28 cellular contexts compared by ENCODE assay signal in genomic region chr1:180969429-180969828, GRCh38. TPM values are rescaled to one million over a fixed set of nuclear protein-coding genes. Genes with fewer than 3 reads are reported as not detected.
A peak's percentile ranks its signal among the peaks of the same experiment; 100 is the strongest.
DNase-seq lines count a peak whose midpoint lies in the region; ATAC-seq, FAIRE-seq and TF ChIP-seq lines count a peak whose summit lies in the region.
"Had no signal": no experiment of that assay in that cellular context is flagged by ENCODE, and none has a peak within 500 bp of the region (broad histone marks: within the 10 kb centered on the region; RNA-seq: fewer than 3 reads in every experiment).

No MANE protein-coding gene starts in this region.

- no peak for TF ChIP-seq CTCF in hepatocyte (IDR thresholded peaks at IDR 0.05; ENCODE audit: poor library complexity)

- H3K4me2 ChIP-seq in hepatocyte = no peak overlapping the region

- H3K4me1 Mint-ChIP-seq in memory B cell = peaks cover 16% of the 10 kb centered on the region

- DNase-seq in DMS79 treated with DMSO at 0.1 percent for 48 hours (lab: John Stamatoyannopoulos, UW) (peak; percentile 16), DMS79 (lab: John Stamatoyannopoulos, UW) (no peak), GM12891 (ENCODE audit: insufficient read length, low spot score) (no peak), RPMI8226 (peak; percentile 32), memory B cell (ENCODE audit: low spot score in 2 of 2) (no peak), dermis blood vessel endothelial cell (no peak), ureter (ENCODE audit: low spot score) (no peak), hepatocyte (ENCODE audit: low spot score) (no peak)
- DNase-seq: activated CD8-positive, alpha-beta T cell treated with anti-CD3 and anti-CD28 coated beads for 36 hours; activated naive CD8-positive, alpha-beta T cell treated with anti-CD3 and anti-CD28 coated beads for 36 hours; CD4-positive, alpha-beta memory T cell; dorsolateral prefrontal cortex; Kasumi-1; left ventricle myocardium inferior; NCI-H1105; NCI-H2081; stomach; T-helper 1 cell had no signal

- no peak overlapping the region for H2AFZ ChIP-seq in hepatocyte

- no peak overlapping the region for H3K4me3 Mint-ChIP-seq in memory B cell
- H3K4me3 Mint-ChIP-seq: activated CD8-positive, alpha-beta T cell treated with anti-CD3 and anti-CD28 coated beads for 36 hours; activated naive CD8-positive, alpha-beta T cell treated with anti-CD3 and anti-CD28 coated beads for 36 hours; CD4-positive, alpha-beta memory T cell had no signal

- no peak overlapping the region for H3K27ac ChIP-seq in hepatocyte
- H3K27ac ChIP-seq: 22Rv1, dorsolateral prefrontal cortex, left ventricle myocardium inferior, prostate gland, SJSA1, stomach, thyroid gland had no signal

- H3K27ac Mint-ChIP-seq in memory B cell = peak overlapping the region; percentile 54
- H3K27ac Mint-ChIP-seq: activated CD8-positive, alpha-beta T cell treated with anti-CD3 and anti-CD28 coated beads for 36 hours; activated naive CD8-positive, alpha-beta T cell treated with anti-CD3 and anti-CD28 coated beads for 36 hours; CD4-positive, alpha-beta memory T cell had no signal

- H3K27me3 ChIP-seq in hepatocyte = no peaks in the 10 kb centered on the region
- H3K27me3 ChIP-seq: dorsolateral prefrontal cortex, SJSA1, stomach, thyroid gland had no signal

- no peaks in the 10 kb centered on the region for H3K9me3 ChIP-seq in hepatocyte (ENCODE audit: low read depth)
- H3K9me3 ChIP-seq: left ventricle myocardium inferior, prostate gland, SJSA1, stomach, thyroid gland had no signal

- H3K9me3 Mint-ChIP-seq in memory B cell = no peaks in the 10 kb centered on the region
- H3K9me3 Mint-ChIP-seq: activated CD8-positive, alpha-beta T cell treated with anti-CD3 and anti-CD28 coated beads for 36 hours; activated naive CD8-positive, alpha-beta T cell treated with anti-CD3 and anti-CD28 coated beads for 36 hours; CD4-positive, alpha-beta memory T cell had no signal

- H3K36me3 ChIP-seq in hepatocyte (replicated peaks; ENCODE audit: insufficient read depth, low read depth) = no peaks in the 10 kb centered on the region
- H3K36me3 ChIP-seq: prostate gland had no signal

- H3K9me2 ChIP-seq in hepatocyte (replicated peaks; ENCODE audit: insufficient read depth) = no peaks in the 10 kb centered on the region

- H3K27me3 Mint-ChIP-seq in memory B cell = no peaks in the 10 kb centered on the region
- H3K27me3 Mint-ChIP-seq: activated CD8-positive, alpha-beta T cell treated with anti-CD3 and anti-CD28 coated beads for 36 hours; activated naive CD8-positive, alpha-beta T cell treated with anti-CD3 and anti-CD28 coated beads for 36 hours; CD4-positive, alpha-beta memory T cell had no signal

- peaks cover 11% of the 10 kb centered on the region for H3K4me1 ChIP-seq in hepatocyte (ENCODE audit: insufficient read depth)
- H3K4me1 ChIP-seq: prostate gland had no signal

- peaks cover 19% of the 10 kb centered on the region for H3K36me3 Mint-ChIP-seq in memory B cell

- no peak overlapping the region for H3K4me3 ChIP-seq in hepatocyte
- H3K4me3 ChIP-seq: dorsolateral prefrontal cortex, left ventricle myocardium inferior, prostate gland, SJSA1, stomach, thyroid gland had no signal

- WGBS in hepatocyte (ENCODE audit: low lambda C conversion rate, missing lambda C conversion rate) = 90% methylated on average over 8 of the region's 8 CpGs

- ATAC-seq in memory B cell (ENCODE audit: low read depth) = no peak
- ATAC-seq: activated CD4-positive, CD25-positive, alpha-beta regulatory T cell treated with anti-CD3 and anti-CD28 coated beads, Interleukin-2, amount 50 U/mL, for 24 hours; activated CD8-positive, alpha-beta T cell treated with anti-CD3 and anti-CD28 coated beads for 36 hours; Panc1 had no signal

- FAIRE-seq in GM12891 (lab: Jason Lieb, UNC) = no peak
- FAIRE-seq: astrocyte, endothelial cell of umbilical vein, islet of Langerhans had no signal

- no peaks in the 10 kb centered on the region for H3K79me2 ChIP-seq in hepatocyte

- peaks cover 4% of the 10 kb centered on the region for H4K20me1 ChIP-seq in hepatocyte (ENCODE audit: insufficient read depth, poor library complexity, severe bottlenecking)

- TF ChIP-seq POLR2A in GM12891 (IDR thresholded peaks at IDR 0.05; ENCODE audit: low read depth, low read length) = no peak

TF ChIP-seq in GM12891, 5 proteins besides CTCF, POLR2A, EP300 and RAD21:
- no peak for TF ChIP-seq POU2F2 (IDR thresholded peaks at IDR 0.05; ENCODE audit: low read depth, low read length)
- TF ChIP-seq SPI1 (IDR thresholded peaks at IDR 0.05; ENCODE audit: low read depth, low read length) = peak; percentile 41
TF ChIP-seq in GM12891: peak in this region for 1.

RNA-seq across cellular contexts. Expression of gene STX6, which starts 53.2 kb away (rescaled TPM):
- 10.9 TPM for polyA plus RNA-seq in GM12891 (2012; ENCODE audit: low read depth, missing spikeins)
- total RNA-seq in dermis blood vessel endothelial cell (50.3 and 66.0 TPM in 2 replicates), ureter (35.4 TPM), hepatocyte (18.5 and 19.2 TPM in 2 replicates)
- polyA plus RNA-seq in hepatocyte = 10.3 and 10.7 TPM in 2 replicates

RNA-seq across cellular contexts. Expression of gene KIAA1614, which starts 56.7 kb away (rescaled TPM):
- polyA plus RNA-seq in GM12891 (2012; ENCODE audit: low read depth, missing spikeins) = 0.35 TPM
- 5.9 and 6.1 TPM in 2 replicates for total RNA-seq in dermis blood vessel endothelial cell
- total RNA-seq in ureter = 5.6 TPM
- total RNA-seq in hepatocyte = 2.6 and 3.0 TPM in 2 replicates
- polyA plus RNA-seq in hepatocyte = 2.5 and 2.9 TPM in 2 replicates
- total RNA-seq: H4 had no signal
- polyA plus RNA-seq: CD4-positive, alpha-beta memory T cell had no signal

Comparison
In these comparisons a context has a peak if more than half of its experiments do, and no peak if none do; other contexts are left out.
1. DNase-seq: peak in DMS79 treated with DMSO at 0.1 percent for 48 hours (single experiment) and RPMI8226 (single experiment); none in DMS79 (single experiment), GM12891 (single experiment), memory B cell (0 of 2), dermis blood vessel endothelial cell (single experiment), ureter (single experiment) and hepatocyte (single experiment).